ENCODE assay signal across 25 cellular contexts in the genomic region with DNA sequence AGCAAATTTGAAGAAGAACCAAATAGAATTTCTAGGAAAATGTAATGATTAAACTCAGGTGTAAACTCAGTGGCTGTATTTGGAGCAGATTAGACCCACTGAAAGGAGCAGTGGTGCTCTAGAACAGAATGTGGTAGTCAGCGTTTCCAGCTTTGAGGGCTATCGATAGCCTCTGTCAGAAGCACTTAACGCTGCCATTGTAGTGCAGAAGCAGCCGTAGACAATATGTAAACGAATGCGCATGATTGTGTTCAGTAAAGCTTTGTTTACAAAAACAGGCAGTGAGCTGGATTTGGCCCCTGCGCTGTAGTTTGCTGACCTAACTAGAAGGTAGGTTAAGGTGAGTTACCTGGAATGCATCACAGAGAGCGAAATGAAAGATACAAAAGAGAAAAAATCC.
"Had no signal": no experiment of that assay in that cellular context is flagged by ENCODE, and none has a peak within 500 bp of the region (broad histone marks: within the 10 kb centered on the region; RNA-seq: fewer than 3 reads in every experiment).

No MANE protein-coding gene starts in this region.

- H3K4me3 Mint-ChIP-seq: activated naive CD4-positive, alpha-beta T cell treated with anti-CD3 and anti-CD28 coated beads, Interleukin-2, amount 10 ng/mL, durations not matched to agents 7 days and 5 days; activated T-cell treated with anti-CD3 and anti-CD28 coated beads, Interleukin-2, amount 50 U/mL, for 24 hours; brain; dendritic cell treated with granulocyte-macrophage colony-stimulating factor and Interleukin-4, amounts not matched to agents 40 ng/mL and 50 ng/mL, for 4 days; natural killer cell treated with Interleukin-12 subunit alpha and Interleukin-12 subunit beta and Interleukin-15 and Interleukin-18, amount 100 ng/mL, for 72 hours; type B pancreatic cell had no signal

- H3K27ac ChIP-seq: heart right ventricle, left ventricle myocardium inferior, neutrophil, ovary, prostate gland, spleen, thoracic aorta, vagina had no signal

- H3K27me3 Mint-ChIP-seq: activated naive CD4-positive, alpha-beta T cell treated with anti-CD3 and anti-CD28 coated beads, Interleukin-2, amount 10 ng/mL, durations not matched to agents 7 days and 5 days; activated T-cell treated with anti-CD3 and anti-CD28 coated beads, Interleukin-2, amount 50 U/mL, for 24 hours; brain; dendritic cell treated with granulocyte-macrophage colony-stimulating factor and Interleukin-4, amounts not matched to agents 40 ng/mL and 50 ng/mL, for 4 days; natural killer cell treated with Interleukin-12 subunit alpha and Interleukin-12 subunit beta and Interleukin-15 and Interleukin-18, amount 100 ng/mL, for 72 hours; type B pancreatic cell had no signal

- H3K4me1 ChIP-seq: left ventricle myocardium inferior, prostate gland, vagina had no signal

- H3K9me3 Mint-ChIP-seq: activated naive CD4-positive, alpha-beta T cell treated with anti-CD3 and anti-CD28 coated beads, Interleukin-2, amount 10 ng/mL, durations not matched to agents 7 days and 5 days; activated T-cell treated with anti-CD3 and anti-CD28 coated beads, Interleukin-2, amount 50 U/mL, for 24 hours; brain; dendritic cell treated with granulocyte-macrophage colony-stimulating factor and Interleukin-4, amounts not matched to agents 40 ng/mL and 50 ng/mL, for 4 days; natural killer cell treated with Interleukin-12 subunit alpha and Interleukin-12 subunit beta and Interleukin-15 and Interleukin-18, amount 100 ng/mL, for 72 hours; type B pancreatic cell had no signal

- H3K27ac Mint-ChIP-seq: activated naive CD4-positive, alpha-beta T cell treated with anti-CD3 and anti-CD28 coated beads, Interleukin-2, amount 10 ng/mL, durations not matched to agents 7 days and 5 days; brain; natural killer cell treated with Interleukin-12 subunit alpha and Interleukin-12 subunit beta and Interleukin-15 and Interleukin-18, amount 100 ng/mL, for 72 hours; type B pancreatic cell had no signal

- H3K4me1 Mint-ChIP-seq: activated naive CD4-positive, alpha-beta T cell treated with anti-CD3 and anti-CD28 coated beads, Interleukin-2, amount 10 ng/mL, durations not matched to agents 7 days and 5 days; brain had no signal

- FAIRE-seq: TTC549 had no signal

- H3K27me3 ChIP-seq: heart right ventricle, neutrophil, ovary, spleen, vagina had no signal

- H3K36me3 ChIP-seq: ovary had no signal

- ATAC-seq: heart right ventricle; natural killer cell treated with Interleukin-12 subunit alpha and Interleukin-12 subunit beta and Interleukin-15 and Interleukin-18, amount 100 ng/mL, for 72 hours had no signal

- H3K9me3 ChIP-seq: heart right ventricle, left ventricle myocardium inferior, neutrophil, ovary, prostate gland, spleen, thoracic aorta, vagina had no signal

- DNase-seq: activated CD4-positive, alpha-beta T cell treated with anti-CD3 and anti-CD28 coated beads, Interleukin-2, amount 50 U/mL, for 4 hours; activated CD8-positive, alpha-beta memory T cell treated with anti-CD3 and anti-CD28 coated beads for 24 hours; activated CD8-positive, alpha-beta memory T cell treated with anti-CD3 and anti-CD28 coated beads, Interleukin-2, amount 50 U/mL, for 4 hours; activated effector memory CD4-positive, alpha-beta T cell treated with anti-CD3 and anti-CD28 coated beads, Interleukin-2, amount 50 U/mL, for 16 hours; activated T-cell treated with anti-CD3 and anti-CD28 coated beads, Interleukin-2, amount 50 U/mL, for 24 hours; anterior cingulate cortex; caudate nucleus; effector CD4-positive, alpha-beta T cell; foreskin fibroblast; heart right ventricle; left ventricle myocardium inferior; ovary; spleen; stimulated activated CD4-positive, alpha-beta T cell treated with anti-CD3 and anti-CD28 coated beads, Interleukin-4, amount 100 ng/mL, for 1 hour; stimulated activated naive CD4-positive, alpha-beta T cell treated with Interleukin-2 at 50 U/mL for 16 hours had no signal

- H3K4me3 ChIP-seq: heart right ventricle, left ventricle myocardium inferior, ovary, prostate gland, spleen, thoracic aorta, vagina had no signal
